ENCODE assay signal across 13 cellular contexts in the genomic region with DNA sequence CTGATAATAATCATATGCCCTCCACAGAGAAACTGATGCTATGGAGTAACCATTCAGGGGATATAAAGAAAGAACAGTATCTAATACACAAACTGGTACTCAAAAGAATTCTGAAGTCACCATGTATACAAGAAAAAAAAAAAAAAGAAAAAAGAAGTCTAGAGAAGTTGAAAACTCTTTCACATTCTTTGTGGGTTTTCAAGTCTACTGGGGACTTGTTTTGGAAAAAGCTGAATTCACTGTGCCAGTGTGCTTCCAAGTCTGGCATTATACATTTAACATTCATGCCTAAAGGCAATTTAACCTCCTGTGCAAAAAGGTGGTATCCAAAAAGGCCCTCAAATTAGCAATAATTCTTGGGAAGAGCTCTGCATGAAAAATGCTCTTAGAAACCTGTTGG.
A peak's percentile ranks its signal among the peaks of the same experiment; 100 is the strongest.
DNase-seq lines count a peak whose midpoint lies in the region; ATAC-seq and TF ChIP-seq lines count a peak whose summit lies in the region.
"Had no signal": no experiment of that assay in that cellular context is flagged by ENCODE, and none has a peak within 500 bp of the region (broad histone marks: within the 10 kb centered on the region; RNA-seq: fewer than 3 reads in every experiment).

No MANE protein-coding gene starts in this region.

- no peaks in the 10 kb centered on the region for H3K4me1 ChIP-seq in breast epithelium
- peaks cover 34% of the 10 kb centered on the region for H3K4me1 ChIP-seq in mammary epithelial cell (ENCODE audit: insufficient read depth, low read length)
- peaks cover 0 to 32% of the 10 kb centered on the region in 2 donors for H3K4me1 ChIP-seq in naive thymus-derived CD4-positive, alpha-beta T cell (ENCODE audit: control insufficient read depth in 2 of 2, insufficient read depth in 2 of 2, low read length in 2 of 2)

- BruUV-seq in MCF 10A (replicated peaks; lab: Mats Ljungman, UMichigan): no TSS peak
- no TSS peak for BruUV-seq in mammary epithelial cell (replicated peaks; lab: Mats Ljungman, UMichigan)

- no peaks in the 10 kb centered on the region for H4K20me1 ChIP-seq in mammary epithelial cell (ENCODE audit: insufficient read depth, low read length)

- no peak overlapping the region for H3K9ac ChIP-seq in mammary epithelial cell (ENCODE audit: insufficient read depth, low read length)
- H3K9ac ChIP-seq: KMS-11 had no signal

- DNase-seq in MCF 10A (ENCODE audit: unreplicated experiment) (no peak), breast epithelium (ENCODE audit: low spot score in 2 of 2) (no peak), mammary epithelial cell (no peak), foreskin melanocyte (no peak), WERI-Rb-1 (no peak), H7 (no peak)
- DNase-seq in naive thymus-derived CD4-positive, alpha-beta T cell: no peak
- DNase-seq: activated CD4-positive, alpha-beta T cell treated with anti-CD3 and anti-CD28 coated beads for 1 hour; NCI-H1436; NCI-H510A; occipital lobe had no signal

- intact Hi-C loops in MCF 10A (cut with micrococcal nuclease) (no loop called here), breast epithelium (cut with DNase I; ENCODE audit: low total_unique reads) (no loop called here), mammary epithelial cell (cut with micrococcal nuclease) (no loop called here)
- intact Hi-C loops in naive thymus-derived CD4-positive, alpha-beta T cell (cut with micrococcal nuclease): loop anchor here (1.0 to 2.0 kb wide), 2 partner anchors 14 to 111 kb away; no protein-coding TSS in a partner anchor

- H3K4me3 ChIP-seq in breast epithelium: no peak overlapping the region
- H3K4me3 ChIP-seq in mammary epithelial cell (replicated peaks in 1 of 3; ENCODE audit: insufficient read depth in 1 of 3, low read depth in 2 of 3, low read length in 3 of 3): no peak overlapping the region
- no peak overlapping the region for H3K4me3 ChIP-seq in naive thymus-derived CD4-positive, alpha-beta T cell (ENCODE audit: low read length)
- no peak overlapping the region for H3K4me3 ChIP-seq in WERI-Rb-1 (ENCODE audit: low read depth, low read length)
- H3K4me3 ChIP-seq in H7 (ENCODE audit: insufficient read depth, low read depth, low read length): no peak overlapping the region

- H3K27ac ChIP-seq in breast epithelium (peak overlapping the region in 1 of 2 donors; percentile 78), mammary epithelial cell (ENCODE audit: insufficient read depth, low read depth, low read length) (peak overlapping the region; percentile 78), WERI-Rb-1 (no peak overlapping the region)
- H3K27ac ChIP-seq in naive thymus-derived CD4-positive, alpha-beta T cell (ENCODE audit: low read depth, low read length): no peak overlapping the region
- H3K27ac ChIP-seq: KMS-11 had no signal

- peaks cover 45% of the 10 kb centered on the region for H3K36me3 Mint-ChIP-seq in MCF 10A (ENCODE audit: insufficient read depth, unreplicated experiment)
- H3K36me3 Mint-ChIP-seq in naive thymus-derived CD4-positive, alpha-beta T cell: peaks cover 30 to 70% (median 64%) of the 10 kb centered on the region in 5 donors

- H3K27me3 ChIP-seq in breast epithelium: no peaks in the 10 kb centered on the region
- H3K27me3 ChIP-seq in mammary epithelial cell (ENCODE audit: insufficient read depth, low read length): no peaks in the 10 kb centered on the region
- no peaks in the 10 kb centered on the region for H3K27me3 ChIP-seq in naive thymus-derived CD4-positive, alpha-beta T cell (ENCODE audit: control insufficient read depth in 2 of 2, insufficient read depth in 2 of 2, low read length in 2 of 2)
- no peaks in the 10 kb centered on the region for H3K27me3 ChIP-seq in WERI-Rb-1 (ENCODE audit: insufficient read depth, low read depth, severe bottlenecking)
- no peaks in the 10 kb centered on the region for H3K27me3 ChIP-seq in H7 (ENCODE audit: control insufficient read depth, insufficient read depth, low read length)

- peak overlapping the region; percentile 29 for H3K4me3 Mint-ChIP-seq in MCF 10A (ENCODE audit: unreplicated experiment)
- peak overlapping the region in 4 of 10 donors; percentile 3 to 55 (median 46) for H3K4me3 Mint-ChIP-seq in naive thymus-derived CD4-positive, alpha-beta T cell

- dilution Hi-C loops in mammary epithelial cell (cut with HindIII; ENCODE audit: low sequenced_read_pairs): loop anchor here (5.0 kb wide), 2 partner anchors 38 to 73 kb away; no protein-coding TSS in a partner anchor

- H3K9me3 Mint-ChIP-seq in MCF 10A (ENCODE audit: unreplicated experiment): no peaks in the 10 kb centered on the region
- peaks cover 0 to 2% (median 0%) of the 10 kb centered on the region in 11 donors for H3K9me3 Mint-ChIP-seq in naive thymus-derived CD4-positive, alpha-beta T cell

- TF ChIP-seq POLR2A in breast epithelium (IDR thresholded peaks at IDR 0.05): no peak

- H3K4me1 Mint-ChIP-seq in MCF 10A (ENCODE audit: insufficient read depth, unreplicated experiment): peaks cover 47% of the 10 kb centered on the region
- peaks cover 40 to 89% (median 71%) of the 10 kb centered on the region in 7 donors for H3K4me1 Mint-ChIP-seq in naive thymus-derived CD4-positive, alpha-beta T cell

- peak overlapping the region; percentile 43 for H3K4me2 ChIP-seq in mammary epithelial cell (ENCODE audit: insufficient read depth, low read depth, low read length)
- H3K4me2 ChIP-seq: KMS-11 had no signal

- H3K36me3 ChIP-seq in breast epithelium (no peaks in the 10 kb centered on the region), mammary epithelial cell (ENCODE audit: insufficient read depth, low read length) (peaks cover 10% of the 10 kb centered on the region), WERI-Rb-1 (no peaks in the 10 kb centered on the region), H7 (replicated peaks; ENCODE audit: control insufficient read depth, insufficient read depth, low read length) (no peaks in the 10 kb centered on the region)
- H3K36me3 ChIP-seq in naive thymus-derived CD4-positive, alpha-beta T cell (ENCODE audit: control insufficient read depth in 2 of 3, insufficient read depth in 3 of 3, low read length in 3 of 3): peaks cover 4 to 43% (median 11%) of the 10 kb centered on the region in 3 experiments

- POLR2A ChIA-PET in MCF 10A (lab: Yijun Ruan, JAX): interaction anchor here (0.5 to 1.7 kb wide), 4 partner anchors 43 to 283 kb away, joined by 4 to 7 read pairs (median 4); no protein-coding TSS in a partner anchor
- POLR2A ChIA-PET in naive thymus-derived CD4-positive, alpha-beta T cell (lab: Charles Lee): no interaction called here

- no peak for ATAC-seq in naive thymus-derived CD4-positive, alpha-beta T cell
- ATAC-seq in GM19324 (IDR thresholded peaks at IDR 0.05; ENCODE audit: low FRiP score, unreplicated experiment): no peak

- no peaks in the 10 kb centered on the region for H3K79me2 ChIP-seq in mammary epithelial cell (ENCODE audit: insufficient read depth, low read length)

- in situ Hi-C loops in mammary epithelial cell (cut with MboI; ENCODE audit: low sequenced_read_pairs in 2 of 2): no loop called here

- no peaks in the 10 kb centered on the region for H3K27me3 Mint-ChIP-seq in MCF 10A (ENCODE audit: insufficient read depth, unreplicated experiment)
- no peaks in the 10 kb centered on the region for H3K27me3 Mint-ChIP-seq in naive thymus-derived CD4-positive, alpha-beta T cell

- H3K27ac Mint-ChIP-seq in MCF 10A (ENCODE audit: low read depth, unreplicated experiment): peak overlapping the region; percentile 81
- peak overlapping the region in 7 of 9 donors; percentile 25 to 81 (median 64) for H3K27ac Mint-ChIP-seq in naive thymus-derived CD4-positive, alpha-beta T cell

- CTCF ChIA-PET in MCF 10A (lab: Yijun Ruan, JAX): interaction anchor here (0.6 to 1.8 kb wide), 5 partner anchors 10 to 854 kb away, joined by 3 to 6 read pairs (median 5); no protein-coding TSS in a partner anchor
- CTCF ChIA-PET in mammary epithelial cell (lab: Charles Lee; ENCODE audit: low non-redundant PET): interaction anchor here (0.7 kb wide), 1 partner anchor 198 kb away, joined by 4 read pairs; no protein-coding TSS in a partner anchor
- CTCF ChIA-PET in naive thymus-derived CD4-positive, alpha-beta T cell (lab: Charles Lee): interaction anchor here (1.5 kb wide), 1 partner anchor 24 kb away, joined by 5 read pairs; no protein-coding TSS in a partner anchor

- TF ChIP-seq CTCF in MCF 10A (IDR thresholded peaks at IDR 0.05; ENCODE audit: unreplicated experiment) (no peak), breast epithelium (IDR thresholded peaks at IDR 0.05) (no peak), mammary epithelial cell (conservative IDR thresholded peaks at IDR 0.05 in 1 of 2, IDR thresholded peaks at IDR 0.05 in 1 of 2; ENCODE audit: extremely low read depth in 1 of 2, insufficient read depth in 1 of 2, low read depth in 1 of 2, low read length in 2 of 2) (no peak), WERI-Rb-1 (IDR thresholded peaks at IDR 0.05; ENCODE audit: low read depth, low read length) (no peak)

- no peak overlapping the region for H2AFZ ChIP-seq in mammary epithelial cell (ENCODE audit: low read depth, low read length)

- H3K9me3 ChIP-seq in breast epithelium (no peaks in the 10 kb centered on the region), mammary epithelial cell (replicated peaks; ENCODE audit: insufficient read depth, low read length) (no peaks in the 10 kb centered on the region), WERI-Rb-1 (ENCODE audit: severe bottlenecking) (no peaks in the 10 kb centered on the region)
- H3K9me3 ChIP-seq in naive thymus-derived CD4-positive, alpha-beta T cell (ENCODE audit: control insufficient read depth in 2 of 3, low read length in 3 of 3): no peaks in the 10 kb centered on the region

Comparison
In these comparisons a context has a peak if more than half of its experiments do, and no peak if none do; other contexts are left out.
1. intact Hi-C loops: an anchor here in naive thymus-derived CD4-positive, alpha-beta T cell (1.0 to 2.0 kb wide); none called in MCF 10A, breast epithelium and mammary epithelial cell.